Comparison of ENCODE assay signal across 8 cellular contexts in genomic region chrX:70434352-70434866, GRCh38. TPM values are rescaled to one million over a fixed set of nuclear protein-coding genes. Genes with fewer than 3 reads are reported as not detected.
DNase-seq lines count a peak whose midpoint lies in the region; ATAC-seq and TF ChIP-seq lines count a peak whose summit lies in the region.

No MANE protein-coding gene starts in this region.

- POLR2A ChIA-PET in CD8-positive, alpha-beta memory T cell (lab: Charles Lee) = interaction anchor here (0.8 to 1.8 kb wide), 3 partner anchors 10 to 301 kb away, joined by 4 to 10 read pairs (median 8); partner anchors contain the start of genes DLG3 and IGBP1

- peak in 4 of 5 donors; percentile 26 to 69 (median 59) for DNase-seq in CD8-positive, alpha-beta memory T cell
- DNase-seq in HUDEP-2 (lab: John Stamatoyannopoulos, UW; ENCODE audit: unreplicated experiment in 76 of 76) (peak in 73 of 76 experiments; percentile 1 to 81 (median 57)), NOMO-1 treated with DMSO at 0.1 percent for 48 hours (lab: John Stamatoyannopoulos, UW; ENCODE audit: unreplicated experiment) (peak; percentile 33), activated T-cell treated with anti-CD3 and anti-CD28 coated beads for 48 hours (ENCODE audit: low read depth) (peak; percentile 66), epithelial cell of proximal tubule (ENCODE audit: low read depth) (no peak), mucosa of descending colon (peak; percentile 92 to 93 (median 93))
- DNase-seq in stimulated activated CD8-positive, alpha-beta memory T cell treated with anti-CD3 and anti-CD28 coated beads, Interleukin-7, amount 100 ng/mL, for 4 hours (ENCODE audit: low read depth in 2 of 2) = peak; percentile 40 to 55

- peak overlapping the region; percentile 79 for H3K27ac ChIP-seq in CD8-positive, alpha-beta memory T cell (ENCODE audit: low read depth, low read length)

- H3K9me3 Mint-ChIP-seq in CD8-positive, alpha-beta memory T cell = no peaks in the 10 kb centered on the region

- CTCF ChIA-PET in CD8-positive, alpha-beta memory T cell (lab: Charles Lee) = interaction anchor here (1.1 to 3.7 kb wide), 8 partner anchors 8 to 301 kb away, joined by 3 to 26 read pairs (median 8); partner anchors contain the start of genes DLG3 and IGBP1

- peak overlapping the region; percentile 70 for H3K4me3 ChIP-seq in CD8-positive, alpha-beta memory T cell (ENCODE audit: low read length)
- H3K4me3 ChIP-seq in epithelial cell of proximal tubule (ENCODE audit: low read depth, low read length) (peak overlapping the region; percentile 81), mucosa of descending colon (peak overlapping the region; percentile 17)

- peaks cover 2 to 14% of the 10 kb centered on the region in 2 donors for H3K27me3 Mint-ChIP-seq in CD8-positive, alpha-beta memory T cell

- TF ChIP-seq CTCF in epithelial cell of proximal tubule (conservative IDR thresholded peaks at IDR 0.05; ENCODE audit: low read depth, low read length) = no peak
- TF ChIP-seq CTCF in mucosa of descending colon (IDR thresholded peaks at IDR 0.05) = no peak

- peaks cover 0 to 5% (median 0%) of the 10 kb centered on the region in 3 donors for H3K36me3 Mint-ChIP-seq in CD8-positive, alpha-beta memory T cell

- ATAC-seq in GM21367 (IDR thresholded peaks at IDR 0.05; ENCODE audit: unreplicated experiment) (peak; percentile 41), mucosa of descending colon (peak; percentile 92)

- no peaks in the 10 kb centered on the region for H3K36me3 ChIP-seq in CD8-positive, alpha-beta memory T cell (ENCODE audit: insufficient read depth, low read length)
- no peaks in the 10 kb centered on the region for H3K36me3 ChIP-seq in mucosa of descending colon (ENCODE audit: low read depth)

- H3K4me3 Mint-ChIP-seq in CD8-positive, alpha-beta memory T cell = peak overlapping the region; percentile 90 to 99 (median 92)

- H3K27me3 ChIP-seq in CD8-positive, alpha-beta memory T cell (ENCODE audit: insufficient read depth, low read length, poor library complexity, severe bottlenecking) = no peaks in the 10 kb centered on the region

- H3K9me3 ChIP-seq in CD8-positive, alpha-beta memory T cell (ENCODE audit: low read length) = no peaks in the 10 kb centered on the region
- H3K9me3 ChIP-seq in mucosa of descending colon = no peaks in the 10 kb centered on the region

- H3K4me1 Mint-ChIP-seq in CD8-positive, alpha-beta memory T cell = peaks cover 19 to 37% (median 20%) of the 10 kb centered on the region in 3 donors

- H3K4me1 ChIP-seq in CD8-positive, alpha-beta memory T cell (ENCODE audit: insufficient read depth, low read length) = peaks cover 4% of the 10 kb centered on the region
- no peaks in the 10 kb centered on the region for H3K4me1 ChIP-seq in mucosa of descending colon (ENCODE audit: low read depth)

- intact Hi-C loops in mucosa of descending colon (cut with DNase I, micrococcal nuclease) = no loop called here

- H3K27ac Mint-ChIP-seq in CD8-positive, alpha-beta memory T cell = peak overlapping the region; percentile 88 to 97 (median 96)

RNA-seq across cellular contexts. Expression of gene DLG3, which starts 10.2 kb away (rescaled TPM):
- total RNA-seq in CD8-positive, alpha-beta memory T cell = 10 to 100 TPM; 28.1 to 30.4 TPM
- 13.5 TPM for polyA plus RNA-seq in CD8-positive, alpha-beta memory T cell
- total RNA-seq in epithelial cell of proximal tubule (28.8 and 31.6 TPM in 2 replicates), mucosa of descending colon (10 to 100 TPM; 41.9 to 76.0 (median 72.8) TPM)

RNA-seq across cellular contexts. Expression of gene GDPD2, which starts 11.3 kb away (rescaled TPM):
- under 1 TPM in 1 of 2 experiments, not detected in 1; 0.09 TPM for total RNA-seq in CD8-positive, alpha-beta memory T cell
- not detected for polyA plus RNA-seq in CD8-positive, alpha-beta memory T cell
- total RNA-seq in epithelial cell of proximal tubule = not detected in 2 replicates
- 10 to 100 TPM in 2 of 3 donors, 1 to 10 TPM in 1; 9.0 to 28.5 (median 25.9) TPM for total RNA-seq in mucosa of descending colon

Comparison
In these comparisons a context has a peak if more than half of its experiments do, and no peak if none do; other contexts are left out.
1. H3K4me3 ChIP-seq: peak in every context shown above with its lines; median percentile 81 in epithelial cell of proximal tubule; 70 in CD8-positive, alpha-beta memory T cell; 17 in mucosa of descending colon.
2. RNA of gene GDPD2, which starts 11.3 kb away (total RNA-seq): 9.0 to 28.5 TPM in mucosa of descending colon; 0.09 TPM in CD8-positive, alpha-beta memory T cell and not detected in epithelial cell of proximal tubule; every median in the first group is over 4 times any median in the second.